Comparison of ENCODE assay signal across 1 cellular context in the genomic region with DNA sequence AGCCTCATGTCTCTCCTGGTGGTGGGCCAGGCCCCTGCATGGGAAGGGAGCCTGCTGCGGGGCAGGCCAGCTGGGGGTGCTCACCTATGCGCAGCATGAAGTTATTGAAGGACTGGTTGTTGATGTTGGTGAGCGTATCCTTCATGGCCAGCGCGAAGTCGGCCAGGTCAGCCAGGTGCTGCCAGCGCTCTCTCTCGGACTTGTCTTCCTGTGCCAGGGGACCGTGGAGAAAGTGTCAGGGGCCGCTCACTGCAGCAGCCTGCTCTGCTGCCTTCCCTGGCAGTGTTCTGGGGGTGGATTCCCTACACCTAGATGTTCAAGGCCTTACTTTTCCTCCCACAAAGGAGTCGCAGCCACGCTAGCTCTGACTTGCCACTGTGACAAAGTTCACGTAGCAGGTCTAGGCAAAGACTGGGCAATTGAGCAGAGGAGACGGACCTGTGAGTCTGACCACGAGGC.
TF ChIP-seq lines count a peak whose summit lies in the region.

No MANE protein-coding gene starts in this region.

TF ChIP-seq in WTC11, 78 proteins besides CTCF, POLR2A, EP300 and RAD21 (continued from another document):
- TF ChIP-seq, protein P1, sequence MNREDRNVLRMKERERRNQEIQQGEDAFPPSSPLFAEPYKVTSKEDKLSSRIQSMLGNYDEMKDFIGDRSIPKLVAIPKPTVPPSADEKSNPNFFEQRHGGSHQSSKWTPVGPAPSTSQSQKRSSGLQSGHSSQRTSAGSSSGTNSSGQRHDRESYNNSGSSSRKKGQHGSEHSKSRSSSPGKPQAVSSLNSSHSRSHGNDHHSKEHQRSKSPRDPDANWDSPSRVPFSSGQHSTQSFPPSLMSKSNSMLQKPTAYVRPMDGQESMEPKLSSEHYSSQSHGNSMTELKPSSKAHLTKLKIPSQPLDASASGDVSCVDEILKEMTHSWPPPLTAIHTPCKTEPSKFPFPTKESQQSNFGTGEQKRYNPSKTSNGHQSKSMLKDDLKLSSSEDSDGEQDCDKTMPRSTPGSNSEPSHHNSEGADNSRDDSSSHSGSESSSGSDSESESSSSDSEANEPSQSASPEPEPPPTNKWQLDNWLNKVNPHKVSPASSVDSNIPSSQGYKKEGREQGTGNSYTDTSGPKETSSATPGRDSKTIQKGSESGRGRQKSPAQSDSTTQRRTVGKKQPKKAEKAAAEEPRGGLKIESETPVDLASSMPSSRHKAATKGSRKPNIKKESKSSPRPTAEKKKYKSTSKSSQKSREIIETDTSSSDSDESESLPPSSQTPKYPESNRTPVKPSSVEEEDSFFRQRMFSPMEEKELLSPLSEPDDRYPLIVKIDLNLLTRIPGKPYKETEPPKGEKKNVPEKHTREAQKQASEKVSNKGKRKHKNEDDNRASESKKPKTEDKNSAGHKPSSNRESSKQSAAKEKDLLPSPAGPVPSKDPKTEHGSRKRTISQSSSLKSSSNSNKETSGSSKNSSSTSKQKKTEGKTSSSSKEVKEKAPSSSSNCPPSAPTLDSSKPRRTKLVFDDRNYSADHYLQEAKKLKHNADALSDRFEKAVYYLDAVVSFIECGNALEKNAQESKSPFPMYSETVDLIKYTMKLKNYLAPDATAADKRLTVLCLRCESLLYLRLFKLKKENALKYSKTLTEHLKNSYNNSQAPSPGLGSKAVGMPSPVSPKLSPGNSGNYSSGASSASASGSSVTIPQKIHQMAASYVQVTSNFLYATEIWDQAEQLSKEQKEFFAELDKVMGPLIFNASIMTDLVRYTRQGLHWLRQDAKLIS (CRISPR knock-in tag; IDR thresholded peaks at IDR 0.05; ENCODE audit: borderline replicate concordance), result no peak
- TF ChIP-seq, protein P2, sequence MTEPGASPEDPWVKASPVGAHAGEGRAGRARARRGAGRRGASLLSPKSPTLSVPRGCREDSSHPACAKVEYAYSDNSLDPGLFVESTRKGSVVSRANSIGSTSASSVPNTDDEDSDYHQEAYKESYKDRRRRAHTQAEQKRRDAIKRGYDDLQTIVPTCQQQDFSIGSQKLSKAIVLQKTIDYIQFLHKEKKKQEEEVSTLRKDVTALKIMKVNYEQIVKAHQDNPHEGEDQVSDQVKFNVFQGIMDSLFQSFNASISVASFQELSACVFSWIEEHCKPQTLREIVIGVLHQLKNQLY (CRISPR knock-in tag; IDR thresholded peaks at IDR 0.05), result no peak
- TF ChIP-seq ATF1 (CRISPR knock-in tag; IDR thresholded peaks at IDR 0.05), result no peak
- no peak for TF ChIP-seq CREM (CRISPR knock-in tag; IDR thresholded peaks at IDR 0.05)
